Comparison of ENCODE assay signal across 22 cellular contexts in the genomic region with DNA sequence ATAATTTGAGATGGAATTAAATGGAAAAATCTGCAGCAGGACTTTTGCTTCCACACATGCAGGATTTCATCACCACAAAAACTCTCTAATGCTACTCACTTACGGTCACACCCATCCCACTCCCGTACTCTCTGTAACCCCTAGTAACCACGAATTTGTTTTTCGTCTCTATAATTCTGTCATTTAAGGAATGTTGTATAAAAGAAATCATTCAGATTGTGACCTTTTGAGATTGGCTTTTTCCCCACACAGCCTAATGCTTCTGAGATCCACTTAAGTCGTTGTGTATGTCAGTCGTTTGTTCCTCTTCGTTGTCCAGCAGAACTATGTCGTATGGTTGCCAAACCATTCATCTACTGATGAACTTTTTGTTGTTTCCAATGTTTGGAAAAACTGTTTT. TPM values are rescaled to one million over a fixed set of nuclear protein-coding genes. Genes with fewer than 3 reads are reported as not detected.
DNase-seq lines count a peak whose midpoint lies in the region; ATAC-seq, FAIRE-seq and TF ChIP-seq lines count a peak whose summit lies in the region.
"Had no signal": no experiment of that assay in that cellular context is flagged by ENCODE, and none has a peak within 500 bp of the region (broad histone marks: within the 10 kb centered on the region; RNA-seq: fewer than 3 reads in every experiment).

No MANE protein-coding gene starts in this region.

- WGBS in gastroesophageal sphincter (ENCODE audit: low coverage in 1 of 2), 2 donors, result 51 to 68% methylated on average over 8 of the region's 8 CpGs

- TF ChIP-seq CTCF in bronchial epithelial cell (IDR thresholded peaks at IDR 0.05; ENCODE audit: insufficient read depth, low read length, severe bottlenecking) (no peak), gastroesophageal sphincter (IDR thresholded peaks at IDR 0.05) (no peak), mucosa of descending colon (IDR thresholded peaks at IDR 0.05) (no peak)

- ATAC-seq in gastroesophageal sphincter (peak; percentile 78), mucosa of descending colon (peak; percentile 40), GM18909 (IDR thresholded peaks at IDR 0.05; ENCODE audit: poor library complexity, unreplicated experiment) (no peak)
- ATAC-seq: A549 had no signal

- intact Hi-C loops in mucosa of descending colon (cut with DNase I, micrococcal nuclease), result no loop called here

- TF ChIP-seq POLR2A in gastroesophageal sphincter (IDR thresholded peaks at IDR 0.05), result no peak

- no peaks in the 10 kb centered on the region for H3K27me3 ChIP-seq in bronchial epithelial cell (ENCODE audit: control insufficient read depth, insufficient read depth, low read length)
- H3K27me3 ChIP-seq in gastroesophageal sphincter, result no peaks in the 10 kb centered on the region

- no peak overlapping the region for H3K27ac ChIP-seq in gastroesophageal sphincter
- H3K27ac ChIP-seq: A549, C4-2B had no signal

- FAIRE-seq in bronchial epithelial cell (lab: Jason Lieb, UNC), result no peak
- FAIRE-seq: A549, D721Med, G401.6, GM12892, H1 had no signal

- H3K4me3 ChIP-seq in bronchial epithelial cell (ENCODE audit: low read depth, low read length) (no peak overlapping the region), gastroesophageal sphincter (no peak overlapping the region), mucosa of descending colon (no peak overlapping the region)
- H3K4me3 ChIP-seq: A549 had no signal

- H3K36me3 ChIP-seq in bronchial epithelial cell (ENCODE audit: control insufficient read depth, insufficient read depth, low read length) (no peaks in the 10 kb centered on the region), gastroesophageal sphincter (no peaks in the 10 kb centered on the region), mucosa of descending colon (ENCODE audit: low read depth) (no peaks in the 10 kb centered on the region)
- H3K36me3 ChIP-seq: BE2C had no signal

- H3K9me3 ChIP-seq in gastroesophageal sphincter (no peaks in the 10 kb centered on the region), mucosa of descending colon (no peaks in the 10 kb centered on the region)
- H3K9me3 ChIP-seq: A549, BE2C had no signal

- no peaks in the 10 kb centered on the region for H3K4me1 ChIP-seq in gastroesophageal sphincter
- no peaks in the 10 kb centered on the region for H3K4me1 ChIP-seq in mucosa of descending colon (ENCODE audit: low read depth)
- H3K4me1 ChIP-seq: A549, BE2C had no signal

- DNase-seq in bronchial epithelial cell (ENCODE audit: low read depth), result peak; percentile 1
- DNase-seq in mucosa of descending colon, result no peak
- DNase-seq in globus pallidus (ENCODE audit: low spot score), result no peak
- DNase-seq in NCI-H1436 treated with DMSO at 0.1 percent for 48 hours (lab: John Stamatoyannopoulos, UW), result no peak
- DNase-seq in activated T-cell treated with anti-CD3 and anti-CD28 coated beads, Interleukin-2, amount 50 U/mL, for 1 hour, result no peak
- DNase-seq: BE2C; CD4-positive, alpha-beta memory T cell; COR-L47; DMS153; DMS79 treated with DMSO at 0.1 percent for 48 hours; EL; HCEC 1CT; HFFc6 had no signal

- TF ChIP-seq EP300 in gastroesophageal sphincter (IDR thresholded peaks at IDR 0.05), result no peak

RNA-seq across cellular contexts. Expression of a gene that starts 19.8 kb away (rescaled TPM):
- total RNA-seq in bronchial epithelial cell (not detected in 2 replicates), gastroesophageal sphincter (under 1 TPM in 2 of 4 donors, not detected in 2; 0.16 to 0.62 TPM), mucosa of descending colon (under 1 TPM in 1 of 3 donors, not detected in 2; 0.07 TPM)
- total RNA-seq: CD4-positive, alpha-beta memory T cell; H1; HFFc6; HT1080 had no signal
